ENCODE assay signal across 8 cellular contexts in genomic region chr7:100675581-100676350, GRCh38. TPM values are rescaled to one million over a fixed set of nuclear protein-coding genes. Genes with fewer than 3 reads are reported as not detected.
DNase-seq lines count a peak whose midpoint lies in the region; ATAC-seq and TF ChIP-seq lines count a peak whose summit lies in the region.

No MANE protein-coding gene starts in this region.

- POLR2A ChIA-PET in RWPE1 (lab: Yijun Ruan, JAX; ENCODE audit: low non-redundant PET), result no interaction called here

- H3K9me3 ChIP-seq in gastroesophageal sphincter, result no peaks in the 10 kb centered on the region

- H3K36me3 ChIP-seq in gastroesophageal sphincter, result peaks cover 0 to 42% of the 10 kb centered on the region in 2 donors

- CTCF ChIA-PET in RWPE1 (lab: Yijun Ruan, JAX), result interaction anchor here (0.5 kb wide), 1 partner anchor 551 kb away, joined by 6 read pairs; no protein-coding TSS in a partner anchor

- ATAC-seq in HG03342 (IDR thresholded peaks at IDR 0.05; ENCODE audit: unreplicated experiment) (peak; percentile 36), gastroesophageal sphincter (peak; percentile 19)

- H3K27me3 ChIP-seq in gastroesophageal sphincter, result no peaks in the 10 kb centered on the region

- H3K27ac ChIP-seq in RWPE1 (peak overlapping the region; percentile 92), gastroesophageal sphincter (peak overlapping the region; percentile 86 to 99 (median 98))

- H3K4me1 ChIP-seq in gastroesophageal sphincter, result peaks cover 0 to 59% (median 24%) of the 10 kb centered on the region in 3 donors

- TF ChIP-seq POLR2A in gastroesophageal sphincter (IDR thresholded peaks at IDR 0.05), result peak in 1 of 2 donors; percentile 14

- TF ChIP-seq CTCF in RWPE1 (conservative IDR thresholded peaks at IDR 0.05; ENCODE audit: low read depth) (no peak), gastroesophageal sphincter (IDR thresholded peaks at IDR 0.05) (no peak)

- WGBS in gastroesophageal sphincter (ENCODE audit: low coverage in 1 of 2), 2 donors, result 0% methylated on average over 6 of the region's 59 CpGs; no CpG with 5 or more reads in 1 of the 2 donors

- TF ChIP-seq EP300 in gastroesophageal sphincter (IDR thresholded peaks at IDR 0.05), result no peak

- peak overlapping the region; percentile 73 to 97 for H3K4me3 ChIP-seq in gastroesophageal sphincter

- peak; percentile 68 to 72 for DNase-seq in NCI-H2081 (lab: John Stamatoyannopoulos, UW)
- no peak for DNase-seq in NCI-H2081 treated with DMSO at 0.1 percent for 48 hours (lab: John Stamatoyannopoulos, UW)
- DNase-seq in RWPE1 (ENCODE audit: low spot score), result peak; percentile 63
- DNase-seq in activated naive CD4-positive, alpha-beta T cell (lab: John Stamatoyannopoulos, UW), result peak; percentile 49 to 89 (median 70)
- peak; percentile 23 for DNase-seq in non-pigmented ciliary epithelial cell (ENCODE audit: low read depth)
- peak; percentile 67 for DNase-seq in superior temporal gyrus (ENCODE audit: extremely low spot score)

RNA-seq across cellular contexts. Expression of gene GNB2, which starts 2.2 kb away (rescaled TPM):
- total RNA-seq in gastroesophageal sphincter, result 100 to 1,000 TPM; 124 to 217 (median 162) TPM

RNA-seq across cellular contexts. Expression of gene GIGYF1, which starts 18.3 kb away (rescaled TPM):
- total RNA-seq in gastroesophageal sphincter, result 10 to 100 TPM; 20.4 to 43.3 (median 31.0) TPM

RNA-seq across cellular contexts. Expression of gene ACTL6B, which starts 19.5 kb away (rescaled TPM):
- 1 to 10 TPM in 1 of 4 donors, not detected in 3; 2.2 TPM for total RNA-seq in gastroesophageal sphincter

RNA-seq across cellular contexts. Expression of gene POP7, which starts 30.2 kb away (rescaled TPM):
- total RNA-seq in gastroesophageal sphincter, result 10 to 100 TPM; 31.4 to 40.6 (median 33.2) TPM

RNA-seq across cellular contexts. Expression of gene TFR2, which starts 34.4 kb away (rescaled TPM):
- 1 to 10 TPM in 1 of 4 donors, not detected in 3; 1.6 TPM for total RNA-seq in gastroesophageal sphincter
